ENCODE assay signal across 1 cellular context in the genomic region with DNA sequence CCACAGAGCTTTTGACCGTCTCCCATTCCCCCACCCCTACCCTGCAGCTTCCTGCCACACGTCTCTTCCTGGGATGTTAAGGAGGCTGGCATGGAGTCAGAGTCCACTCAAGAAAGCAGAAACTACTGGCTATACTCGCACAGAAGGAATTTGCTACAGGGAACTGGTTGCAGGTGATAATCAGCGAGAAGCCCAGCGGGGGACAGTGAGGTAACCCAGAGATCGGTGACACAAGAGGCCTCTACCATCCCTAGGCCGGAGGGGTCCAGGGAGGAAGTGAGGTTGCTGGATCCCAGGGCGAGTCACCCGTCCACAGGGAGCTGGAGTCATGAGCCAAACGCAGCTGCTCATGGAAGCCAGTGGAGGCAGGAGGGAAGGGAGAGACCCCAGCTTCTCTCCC.
TF ChIP-seq lines count a peak whose summit lies in the region.

No MANE protein-coding gene starts in this region.

TF ChIP-seq in H1, 55 proteins besides CTCF, POLR2A, EP300 and RAD21 (continued from another document):
- TF ChIP-seq, protein P1, sequence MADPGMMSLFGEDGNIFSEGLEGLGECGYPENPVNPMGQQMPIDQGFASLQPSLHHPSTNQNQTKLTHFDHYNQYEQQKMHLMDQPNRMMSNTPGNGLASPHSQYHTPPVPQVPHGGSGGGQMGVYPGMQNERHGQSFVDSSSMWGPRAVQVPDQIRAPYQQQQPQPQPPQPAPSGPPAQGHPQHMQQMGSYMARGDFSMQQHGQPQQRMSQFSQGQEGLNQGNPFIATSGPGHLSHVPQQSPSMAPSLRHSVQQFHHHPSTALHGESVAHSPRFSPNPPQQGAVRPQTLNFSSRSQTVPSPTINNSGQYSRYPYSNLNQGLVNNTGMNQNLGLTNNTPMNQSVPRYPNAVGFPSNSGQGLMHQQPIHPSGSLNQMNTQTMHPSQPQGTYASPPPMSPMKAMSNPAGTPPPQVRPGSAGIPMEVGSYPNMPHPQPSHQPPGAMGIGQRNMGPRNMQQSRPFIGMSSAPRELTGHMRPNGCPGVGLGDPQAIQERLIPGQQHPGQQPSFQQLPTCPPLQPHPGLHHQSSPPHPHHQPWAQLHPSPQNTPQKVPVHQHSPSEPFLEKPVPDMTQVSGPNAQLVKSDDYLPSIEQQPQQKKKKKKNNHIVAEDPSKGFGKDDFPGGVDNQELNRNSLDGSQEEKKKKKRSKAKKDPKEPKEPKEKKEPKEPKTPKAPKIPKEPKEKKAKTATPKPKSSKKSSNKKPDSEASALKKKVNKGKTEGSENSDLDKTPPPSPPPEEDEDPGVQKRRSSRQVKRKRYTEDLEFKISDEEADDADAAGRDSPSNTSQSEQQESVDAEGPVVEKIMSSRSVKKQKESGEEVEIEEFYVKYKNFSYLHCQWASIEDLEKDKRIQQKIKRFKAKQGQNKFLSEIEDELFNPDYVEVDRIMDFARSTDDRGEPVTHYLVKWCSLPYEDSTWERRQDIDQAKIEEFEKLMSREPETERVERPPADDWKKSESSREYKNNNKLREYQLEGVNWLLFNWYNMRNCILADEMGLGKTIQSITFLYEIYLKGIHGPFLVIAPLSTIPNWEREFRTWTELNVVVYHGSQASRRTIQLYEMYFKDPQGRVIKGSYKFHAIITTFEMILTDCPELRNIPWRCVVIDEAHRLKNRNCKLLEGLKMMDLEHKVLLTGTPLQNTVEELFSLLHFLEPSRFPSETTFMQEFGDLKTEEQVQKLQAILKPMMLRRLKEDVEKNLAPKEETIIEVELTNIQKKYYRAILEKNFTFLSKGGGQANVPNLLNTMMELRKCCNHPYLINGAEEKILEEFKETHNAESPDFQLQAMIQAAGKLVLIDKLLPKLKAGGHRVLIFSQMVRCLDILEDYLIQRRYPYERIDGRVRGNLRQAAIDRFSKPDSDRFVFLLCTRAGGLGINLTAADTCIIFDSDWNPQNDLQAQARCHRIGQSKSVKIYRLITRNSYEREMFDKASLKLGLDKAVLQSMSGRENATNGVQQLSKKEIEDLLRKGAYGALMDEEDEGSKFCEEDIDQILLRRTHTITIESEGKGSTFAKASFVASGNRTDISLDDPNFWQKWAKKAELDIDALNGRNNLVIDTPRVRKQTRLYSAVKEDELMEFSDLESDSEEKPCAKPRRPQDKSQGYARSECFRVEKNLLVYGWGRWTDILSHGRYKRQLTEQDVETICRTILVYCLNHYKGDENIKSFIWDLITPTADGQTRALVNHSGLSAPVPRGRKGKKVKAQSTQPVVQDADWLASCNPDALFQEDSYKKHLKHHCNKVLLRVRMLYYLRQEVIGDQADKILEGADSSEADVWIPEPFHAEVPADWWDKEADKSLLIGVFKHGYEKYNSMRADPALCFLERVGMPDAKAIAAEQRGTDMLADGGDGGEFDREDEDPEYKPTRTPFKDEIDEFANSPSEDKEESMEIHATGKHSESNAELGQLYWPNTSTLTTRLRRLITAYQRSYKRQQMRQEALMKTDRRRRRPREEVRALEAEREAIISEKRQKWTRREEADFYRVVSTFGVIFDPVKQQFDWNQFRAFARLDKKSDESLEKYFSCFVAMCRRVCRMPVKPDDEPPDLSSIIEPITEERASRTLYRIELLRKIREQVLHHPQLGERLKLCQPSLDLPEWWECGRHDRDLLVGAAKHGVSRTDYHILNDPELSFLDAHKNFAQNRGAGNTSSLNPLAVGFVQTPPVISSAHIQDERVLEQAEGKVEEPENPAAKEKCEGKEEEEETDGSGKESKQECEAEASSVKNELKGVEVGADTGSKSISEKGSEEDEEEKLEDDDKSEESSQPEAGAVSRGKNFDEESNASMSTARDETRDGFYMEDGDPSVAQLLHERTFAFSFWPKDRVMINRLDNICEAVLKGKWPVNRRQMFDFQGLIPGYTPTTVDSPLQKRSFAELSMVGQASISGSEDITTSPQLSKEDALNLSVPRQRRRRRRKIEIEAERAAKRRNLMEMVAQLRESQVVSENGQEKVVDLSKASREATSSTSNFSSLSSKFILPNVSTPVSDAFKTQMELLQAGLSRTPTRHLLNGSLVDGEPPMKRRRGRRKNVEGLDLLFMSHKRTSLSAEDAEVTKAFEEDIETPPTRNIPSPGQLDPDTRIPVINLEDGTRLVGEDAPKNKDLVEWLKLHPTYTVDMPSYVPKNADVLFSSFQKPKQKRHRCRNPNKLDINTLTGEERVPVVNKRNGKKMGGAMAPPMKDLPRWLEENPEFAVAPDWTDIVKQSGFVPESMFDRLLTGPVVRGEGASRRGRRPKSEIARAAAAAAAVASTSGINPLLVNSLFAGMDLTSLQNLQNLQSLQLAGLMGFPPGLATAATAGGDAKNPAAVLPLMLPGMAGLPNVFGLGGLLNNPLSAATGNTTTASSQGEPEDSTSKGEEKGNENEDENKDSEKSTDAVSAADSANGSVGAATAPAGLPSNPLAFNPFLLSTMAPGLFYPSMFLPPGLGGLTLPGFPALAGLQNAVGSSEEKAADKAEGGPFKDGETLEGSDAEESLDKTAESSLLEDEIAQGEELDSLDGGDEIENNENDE (IDR thresholded peaks at IDR 0.05; ENCODE audit: insufficient replicate concordance, low read length): no peak
- no peak for TF ChIP-seq CBX5 (IDR thresholded peaks at IDR 0.05; ENCODE audit: low read depth, low read length)
- TF ChIP-seq BCL11A (IDR thresholded peaks at IDR 0.05; ENCODE audit: low read depth in 2 of 2, low read length in 2 of 2): no peak
TF ChIP-seq in H1: peak in this region for 0.
